8 cellular contexts compared by ENCODE assay signal in genomic region chr13:114068723-114069322, GRCh38.
DNase-seq lines count a peak whose midpoint lies in the region; ATAC-seq and TF ChIP-seq lines count a peak whose summit lies in the region.

No MANE protein-coding gene starts in this region.

- no peak for ATAC-seq in Panc1
- ATAC-seq in HG03460 (IDR thresholded peaks at IDR 0.05; ENCODE audit: unreplicated experiment), result no peak
- no peak for ATAC-seq in HG03565 (IDR thresholded peaks at IDR 0.05; ENCODE audit: unreplicated experiment)
- ATAC-seq in GM18861 (IDR thresholded peaks at IDR 0.05; ENCODE audit: unreplicated experiment), result no peak

- H3K9me3 ChIP-seq in Panc1 (ENCODE audit: control insufficient read depth, insufficient read depth, low read depth, low read length), result no peaks in the 10 kb centered on the region
- no peaks in the 10 kb centered on the region for H3K9me3 ChIP-seq in parathyroid adenoma (ENCODE audit: control insufficient read depth, low read length)

- peaks cover 47% of the 10 kb centered on the region for H3K4me1 ChIP-seq in Panc1 (ENCODE audit: control insufficient read depth, insufficient read depth, low read length)
- no peaks in the 10 kb centered on the region for H3K4me1 ChIP-seq in parathyroid adenoma

- DNase-seq in Daoy (ENCODE audit: low read depth) (peak; percentile 35), Panc1 (ENCODE audit: low read depth, low spot score) (no peak), fibroblast of gingiva (ENCODE audit: low read depth) (peak; percentile 80)
- no peak for DNase-seq in activated CD8-positive, alpha-beta memory T cell treated with anti-CD3 and anti-CD28 coated beads for 24 hours

- CTCF ChIA-PET in Panc1 (lab: Charles Lee), result no interaction called here

- H2AFZ ChIP-seq in parathyroid adenoma, result peak overlapping the region; percentile 53

- POLR2A ChIA-PET in Panc1 (lab: Charles Lee), result no interaction called here

- no peak overlapping the region for H3K4me2 ChIP-seq in parathyroid adenoma (ENCODE audit: low read length)

- intact Hi-C loops in Panc1 (cut with micrococcal nuclease; ENCODE audit: unreplicated experiment), result loop anchor here (5.0 kb wide), 1 partner anchor 33 kb away; no protein-coding TSS in a partner anchor

- H3K9ac ChIP-seq in parathyroid adenoma, result no peak overlapping the region

- H3K36me3 ChIP-seq in Panc1 (ENCODE audit: control insufficient read depth, insufficient read depth, low read length) (no peaks in the 10 kb centered on the region), parathyroid adenoma (ENCODE audit: control insufficient read depth, insufficient read depth, low read length) (no peaks in the 10 kb centered on the region)

- in situ Hi-C loops in Panc1 (cut with HindIII; ENCODE audit: low pct_unique_long_range_greater_than_20kb, low sequenced_read_pairs), result no loop called here

- peak overlapping the region in 1 of 2 experiments; percentile 26; a peak in 2 of 4 replicates for H3K4me3 ChIP-seq in Panc1 (ENCODE audit: low read depth in 2 of 2, low read length in 2 of 2)
- no peak overlapping the region for H3K4me3 ChIP-seq in parathyroid adenoma (ENCODE audit: low read depth, low read length)

- no TSS peak for BruUV-seq in Panc1 (replicated peaks; lab: Mats Ljungman, UMichigan)

- H3K27ac ChIP-seq in Panc1 (ENCODE audit: low read length) (peak overlapping the region; percentile 98), parathyroid adenoma (peak overlapping the region; percentile 22)

- no peaks in the 10 kb centered on the region for H3K79me2 ChIP-seq in parathyroid adenoma

- TF ChIP-seq CTCF in Panc1 (IDR thresholded peaks at IDR 0.05), result no peak
- no peak for TF ChIP-seq CTCF in parathyroid adenoma (IDR thresholded peaks at IDR 0.05)

- H3K27me3 ChIP-seq in Panc1 (ENCODE audit: control insufficient read depth, insufficient read depth, low read length) (no peaks in the 10 kb centered on the region), parathyroid adenoma (ENCODE audit: control insufficient read depth, insufficient read depth, low read length) (no peaks in the 10 kb centered on the region)

Comparison
In these comparisons a context has a peak if more than half of its experiments do, and no peak if none do; other contexts are left out.
1. DNase-seq: peak in Daoy (single experiment) and fibroblast of gingiva (single experiment); none in Panc1 (single experiment) and activated CD8-positive, alpha-beta memory T cell treated with anti-CD3 and anti-CD28 coated beads for 24 hours (single experiment).